In the genomic region with DNA sequence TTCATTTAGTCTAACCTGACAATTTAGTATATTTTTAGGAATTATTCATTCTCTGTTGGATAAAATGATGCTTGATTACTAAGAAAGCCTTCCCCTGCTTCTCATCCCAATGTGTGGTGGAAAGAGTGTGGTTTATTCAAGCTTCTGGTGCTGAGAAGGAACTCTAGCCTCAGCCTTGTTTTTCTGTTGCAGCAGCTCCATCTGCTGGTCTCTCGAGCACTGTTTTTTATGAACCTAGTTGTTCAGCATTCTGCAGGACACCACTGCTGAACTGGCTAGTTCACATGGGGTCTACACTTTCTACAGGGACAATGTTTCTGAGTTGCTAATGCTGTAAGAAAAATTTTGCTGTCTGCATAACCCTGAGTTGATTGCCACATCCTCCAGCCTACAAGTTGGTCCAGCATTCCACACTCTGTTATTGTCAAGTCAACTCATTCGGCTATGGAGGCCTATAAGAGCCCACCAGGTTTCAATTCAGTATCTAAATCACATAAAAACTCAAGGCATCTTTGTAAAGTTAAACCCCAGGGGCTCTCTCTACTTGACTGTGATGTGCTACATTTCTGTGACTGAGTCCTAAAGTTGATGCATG, we compare ENCODE assay signal across 8 cellular contexts. TPM values are rescaled to one million over a fixed set of nuclear protein-coding genes. Genes with fewer than 3 reads are reported as not detected.
A peak's percentile ranks its signal among the peaks of the same experiment; 100 is the strongest.
DNase-seq lines count a peak whose midpoint lies in the region; ATAC-seq, FAIRE-seq and TF ChIP-seq lines count a peak whose summit lies in the region.

No MANE protein-coding gene starts in this region.

- peak; percentile 24 for DNase-seq in DMS153 (lab: John Stamatoyannopoulos, UW)
- DNase-seq in LHCN-M2 (ENCODE audit: low read depth), result peak; percentile 51
- DNase-seq in bronchial epithelial cell (ENCODE audit: low read depth), result peak; percentile 55
- peak; percentile 43 for DNase-seq in kidney epithelial cell (ENCODE audit: low read depth)
- DNase-seq in stimulated activated CD4-positive, alpha-beta T cell treated with anti-CD3 and anti-CD28 coated beads, Interleukin-4, amount 100 ng/mL, for 48 hours (ENCODE audit: low read depth in 2 of 2), result peak; percentile 19 to 40

- H3K4me3 ChIP-seq in bronchial epithelial cell (ENCODE audit: low read depth, low read length), result no peak overlapping the region
- no peak overlapping the region for H3K4me3 ChIP-seq in kidney epithelial cell (ENCODE audit: low read depth, low read length)

- ATAC-seq in GM21360 (IDR thresholded peaks at IDR 0.05; ENCODE audit: unreplicated experiment), result peak; percentile 75
- no peak for ATAC-seq in GM21528 (IDR thresholded peaks at IDR 0.05; ENCODE audit: low FRiP score, unreplicated experiment)

- no peaks in the 10 kb centered on the region for H3K36me3 ChIP-seq in bronchial epithelial cell (ENCODE audit: control insufficient read depth, insufficient read depth, low read length)
- no peaks in the 10 kb centered on the region for H3K36me3 ChIP-seq in kidney epithelial cell (ENCODE audit: control insufficient read depth, insufficient read depth, low read length)

- H3K27me3 ChIP-seq in bronchial epithelial cell (ENCODE audit: control insufficient read depth, insufficient read depth, low read length) (no peaks in the 10 kb centered on the region), kidney epithelial cell (ENCODE audit: control insufficient read depth, insufficient read depth, low read length) (no peaks in the 10 kb centered on the region)

- peak; percentile 78 for FAIRE-seq in TTC549 (lab: Jason Lieb, UNC)
- no peak for FAIRE-seq in bronchial epithelial cell (lab: Jason Lieb, UNC)

- peak; percentile 64 for TF ChIP-seq CTCF in bronchial epithelial cell (IDR thresholded peaks at IDR 0.05; ENCODE audit: insufficient read depth, low read length, severe bottlenecking)
- peak; percentile 82 for TF ChIP-seq CTCF in kidney epithelial cell (IDR thresholded peaks at IDR 0.05; ENCODE audit: insufficient read depth, low read length, poor library complexity, severe bottlenecking)

RNA-seq across cellular contexts. Expression of a gene that starts 14.3 kb away (rescaled TPM):
- 0.19 TPM in 1 of 2 replicates, not detected in the other for total RNA-seq in LHCN-M2 (2014; rRNA removed)
- not detected for polyA plus RNA-seq in LHCN-M2 (2012)
- total RNA-seq in bronchial epithelial cell, result under 0.01 TPM in 2 replicates
- 0.04 and 0.27 TPM in 2 replicates for total RNA-seq in kidney epithelial cell

RNA-seq across cellular contexts. Expression of a gene that starts 25.4 kb away (rescaled TPM):
- total RNA-seq in LHCN-M2 (2014; rRNA removed) (not detected in 2 replicates), bronchial epithelial cell (not detected in 2 replicates), kidney epithelial cell (not detected in 2 replicates)
- polyA plus RNA-seq in LHCN-M2 (2012), result not detected

RNA-seq across cellular contexts. Expression of a gene that starts 42.0 kb away (rescaled TPM):
- total RNA-seq in LHCN-M2 (2014; rRNA removed), result not detected in 2 replicates
- polyA plus RNA-seq in LHCN-M2 (2012), result not detected
- under 0.01 and 0.26 TPM in 2 replicates for total RNA-seq in bronchial epithelial cell
- total RNA-seq in kidney epithelial cell, result not detected in 2 replicates
